ENCODE assay signal across 13 cellular contexts in the genomic region with DNA sequence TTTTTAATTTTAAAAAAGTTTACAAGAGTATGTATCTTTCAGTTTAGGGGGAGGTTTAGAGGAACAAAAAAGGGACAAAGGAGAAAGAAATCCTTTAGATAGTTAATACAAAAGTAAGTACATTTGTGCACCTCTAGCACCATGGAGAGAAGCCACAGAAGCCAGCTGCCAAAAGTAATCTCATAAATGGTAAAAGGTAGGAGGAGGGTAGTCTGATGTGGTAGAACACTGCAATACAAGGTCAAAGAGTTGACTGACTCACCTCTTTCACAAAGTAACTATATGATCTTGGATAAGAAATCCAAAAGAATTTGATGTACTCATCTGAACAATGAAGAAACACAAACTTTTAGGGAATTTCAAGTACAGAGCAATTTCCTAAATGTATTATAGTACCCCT.
DNase-seq lines count a peak whose midpoint lies in the region; ATAC-seq, FAIRE-seq and TF ChIP-seq lines count a peak whose summit lies in the region.
"Had no signal": no experiment of that assay in that cellular context is flagged by ENCODE, and none has a peak within 500 bp of the region (broad histone marks: within the 10 kb centered on the region; RNA-seq: fewer than 3 reads in every experiment).

No MANE protein-coding gene starts in this region.

- intact Hi-C loops in Caco-2 (cut with micrococcal nuclease; ENCODE audit: unreplicated experiment), result no loop called here

- H2AFZ ChIP-seq in DND-41 (ENCODE audit: low read depth, low read length), result no peak overlapping the region

- H3K27me3 ChIP-seq in DND-41 (ENCODE audit: insufficient read depth, low read length, poor library complexity) (no peaks in the 10 kb centered on the region), Caco-2 (replicated peaks; ENCODE audit: control insufficient read depth, insufficient read depth, low read length) (no peaks in the 10 kb centered on the region)

- H3K9me3 Mint-ChIP-seq in activated naive CD8-positive, alpha-beta T cell treated with anti-CD3 and anti-CD28 coated beads, Interleukin-2, amount 50 U/mL, for 24 hours, result no peaks in the 10 kb centered on the region
- H3K9me3 Mint-ChIP-seq in natural killer cell treated with Interleukin-12 subunit alpha and Interleukin-12 subunit beta and Interleukin-15 and Interleukin-18, amount 100 ng/mL, for 72 hours, result no peaks in the 10 kb centered on the region
- no peaks in the 10 kb centered on the region for H3K9me3 Mint-ChIP-seq in Caco-2 (ENCODE audit: unreplicated experiment)
- H3K9me3 Mint-ChIP-seq: immature natural killer cell had no signal

- no peak for FAIRE-seq in D721Med (lab: Jason Lieb, UNC)

- H3K4me3 ChIP-seq in DND-41 (ENCODE audit: low read depth in 1 of 2, low read length in 2 of 2) (no peak overlapping the region), Caco-2 (ENCODE audit: low read depth, low read length) (no peak overlapping the region)

- peak; percentile 74 for ATAC-seq in DND-41 (ENCODE audit: insufficient read depth, low read depth)
- ATAC-seq in activated naive CD8-positive, alpha-beta T cell treated with anti-CD3 and anti-CD28 coated beads, Interleukin-2, amount 50 U/mL, for 24 hours, result peak; percentile 84
- ATAC-seq in natural killer cell treated with Interleukin-12 subunit alpha and Interleukin-12 subunit beta and Interleukin-15 and Interleukin-18, amount 100 ng/mL, for 72 hours, result no peak

- H3K9me3 ChIP-seq in DND-41 (ENCODE audit: insufficient read depth, low read length, severe bottlenecking) (no peaks in the 10 kb centered on the region), Caco-2 (no peaks in the 10 kb centered on the region)

- DNase-seq in DND-41 (no peak), HS-5 (ENCODE audit: low read depth) (peak; percentile 35), kidney tubule cell (ENCODE audit: low spot score) (peak; percentile 21), SKM-1 treated with dmso at 0.1 percent for 144 hours (lab: John Stamatoyannopoulos, UW; ENCODE audit: unreplicated experiment) (no peak), D721Med (ENCODE audit: insufficient read length, low spot score) (no peak), Caco-2 (no peak)
- no peak for DNase-seq in activated naive CD8-positive, alpha-beta T cell treated with anti-CD3 and anti-CD28 coated beads, Interleukin-2, amount 50 U/mL, for 24 hours
- DNase-seq in natural killer cell treated with Interleukin-12 subunit alpha and Interleukin-12 subunit beta and Interleukin-15 and Interleukin-18, amount 100 ng/mL, for 72 hours (ENCODE audit: low spot score), result no peak
- DNase-seq: activated gamma-delta T cell treated with Interleukin-2 at 50 U/mL for 16 hours; immature natural killer cell; occipital lobe; RPMI8226; stimulated activated CD4-positive, alpha-beta T cell treated with anti-CD3 and anti-CD28 coated beads, Interleukin-4, amount 100 ng/mL, for 1 hour had no signal

- no peak overlapping the region for H3K9ac ChIP-seq in DND-41 (ENCODE audit: low read depth, low read length)

- H3K36me3 Mint-ChIP-seq in activated naive CD8-positive, alpha-beta T cell treated with anti-CD3 and anti-CD28 coated beads, Interleukin-2, amount 50 U/mL, for 24 hours (ENCODE audit: low read depth), result peaks cover 28% of the 10 kb centered on the region
- H3K36me3 Mint-ChIP-seq in natural killer cell treated with Interleukin-12 subunit alpha and Interleukin-12 subunit beta and Interleukin-15 and Interleukin-18, amount 100 ng/mL, for 72 hours, result no peaks in the 10 kb centered on the region
- H3K36me3 Mint-ChIP-seq in Caco-2 (ENCODE audit: insufficient read depth, unreplicated experiment), result no peaks in the 10 kb centered on the region

- H3K27ac ChIP-seq in DND-41 (ENCODE audit: low read length), result no peak overlapping the region

- CTCF ChIA-PET in Caco-2 (lab: Charles Lee), result no interaction called here

- peaks cover 12% of the 10 kb centered on the region; the same call in 1 of the 2 replicates for H3K36me3 ChIP-seq in DND-41 (ENCODE audit: insufficient read depth, low read length)
- H3K36me3 ChIP-seq in Caco-2 (ENCODE audit: control insufficient read depth, insufficient read depth, low read length), result no peaks in the 10 kb centered on the region

- H3K79me2 ChIP-seq in DND-41 (ENCODE audit: insufficient read depth, low read length), result peaks cover 56% of the 10 kb centered on the region

- no peak overlapping the region for H3K27ac Mint-ChIP-seq in activated naive CD8-positive, alpha-beta T cell treated with anti-CD3 and anti-CD28 coated beads, Interleukin-2, amount 50 U/mL, for 24 hours
- H3K27ac Mint-ChIP-seq in natural killer cell treated with Interleukin-12 subunit alpha and Interleukin-12 subunit beta and Interleukin-15 and Interleukin-18, amount 100 ng/mL, for 72 hours, result no peak overlapping the region
- H3K27ac Mint-ChIP-seq in Caco-2 (ENCODE audit: unreplicated experiment), result no peak overlapping the region
- H3K27ac Mint-ChIP-seq: immature natural killer cell had no signal

- POLR2A ChIA-PET in Caco-2 (lab: Charles Lee), result no interaction called here

- TF ChIP-seq CTCF in DND-41 (IDR thresholded peaks at IDR 0.05; ENCODE audit: borderline replicate concordance, extremely low read depth, low read length, poor library complexity, severe bottlenecking) (no peak), D721Med (IDR thresholded peaks at IDR 0.05; ENCODE audit: insufficient read depth, missing control alignments) (no peak), Caco-2 (IDR thresholded peaks at IDR 0.05; ENCODE audit: insufficient read depth in 1 of 2, low read depth in 1 of 2, low read length in 1 of 2, severe bottlenecking in 1 of 2, unreplicated experiment in 1 of 2) (no peak)

- H3K4me2 ChIP-seq in DND-41 (ENCODE audit: insufficient read depth, low read length), result no peak overlapping the region

- H3K4me3 Mint-ChIP-seq in activated naive CD8-positive, alpha-beta T cell treated with anti-CD3 and anti-CD28 coated beads, Interleukin-2, amount 50 U/mL, for 24 hours, result no peak overlapping the region
- no peak overlapping the region for H3K4me3 Mint-ChIP-seq in natural killer cell treated with Interleukin-12 subunit alpha and Interleukin-12 subunit beta and Interleukin-15 and Interleukin-18, amount 100 ng/mL, for 72 hours
- no peak overlapping the region for H3K4me3 Mint-ChIP-seq in Caco-2 (ENCODE audit: unreplicated experiment)
- H3K4me3 Mint-ChIP-seq: immature natural killer cell had no signal

- no peaks in the 10 kb centered on the region for H3K27me3 Mint-ChIP-seq in activated naive CD8-positive, alpha-beta T cell treated with anti-CD3 and anti-CD28 coated beads, Interleukin-2, amount 50 U/mL, for 24 hours
- H3K27me3 Mint-ChIP-seq in natural killer cell treated with Interleukin-12 subunit alpha and Interleukin-12 subunit beta and Interleukin-15 and Interleukin-18, amount 100 ng/mL, for 72 hours, result no peaks in the 10 kb centered on the region
- H3K27me3 Mint-ChIP-seq in Caco-2 (ENCODE audit: insufficient read depth, unreplicated experiment), result no peaks in the 10 kb centered on the region

- H4K20me1 ChIP-seq in DND-41 (ENCODE audit: insufficient read depth, low read length), result peaks cover 28% of the 10 kb centered on the region; the same call in 1 of the 2 replicates

- no TSS peak for BruUV-seq in Caco-2 (replicated peaks; lab: Mats Ljungman, UMichigan)

- H3K4me1 Mint-ChIP-seq in activated naive CD8-positive, alpha-beta T cell treated with anti-CD3 and anti-CD28 coated beads, Interleukin-2, amount 50 U/mL, for 24 hours, result peaks cover 23% of the 10 kb centered on the region
- peaks cover 5 to 6% of the 10 kb centered on the region in 2 donors for H3K4me1 Mint-ChIP-seq in natural killer cell treated with Interleukin-12 subunit alpha and Interleukin-12 subunit beta and Interleukin-15 and Interleukin-18, amount 100 ng/mL, for 72 hours (ENCODE audit: low read depth in 2 of 2)
- H3K4me1 Mint-ChIP-seq in Caco-2 (ENCODE audit: low read depth, unreplicated experiment), result no peaks in the 10 kb centered on the region

- H3K4me1 ChIP-seq in DND-41 (ENCODE audit: insufficient read depth, low read length) (no peaks in the 10 kb centered on the region), Caco-2 (no peaks in the 10 kb centered on the region)

Comparison
In these comparisons a context has a peak if more than half of its experiments do, and no peak if none do; other contexts are left out.
1. ATAC-seq: peak in DND-41 (single experiment) and activated naive CD8-positive, alpha-beta T cell treated with anti-CD3 and anti-CD28 coated beads, Interleukin-2, amount 50 U/mL, for 24 hours (single experiment); none in natural killer cell treated with Interleukin-12 subunit alpha and Interleukin-12 subunit beta and Interleukin-15 and Interleukin-18, amount 100 ng/mL, for 72 hours (0 of 2).
2. DNase-seq: peak in HS-5 (single experiment) and kidney tubule cell (single experiment); none in DND-41 (single experiment), activated naive CD8-positive, alpha-beta T cell treated with anti-CD3 and anti-CD28 coated beads, Interleukin-2, amount 50 U/mL, for 24 hours (single experiment), SKM-1 treated with dmso at 0.1 percent for 144 hours (single experiment), natural killer cell treated with Interleukin-12 subunit alpha and Interleukin-12 subunit beta and Interleukin-15 and Interleukin-18, amount 100 ng/mL, for 72 hours (single experiment), D721Med (single experiment) and Caco-2 (0 of 2).